Comparison of ENCODE assay signal across 8 cellular contexts in genomic region chr1:54800899-54801759, GRCh38. TPM values are rescaled to one million over a fixed set of nuclear protein-coding genes. Genes with fewer than 3 reads are reported as not detected.
A peak's percentile ranks its signal among the peaks of the same experiment; 100 is the strongest.
DNase-seq lines count a peak whose midpoint lies in the region; ATAC-seq and TF ChIP-seq lines count a peak whose summit lies in the region.

Gene TTC22, minus strand, starts transcription at chr1:54801323. Its CDS starts 160 bp downstream, at chr1:54801163.

- TF ChIP-seq CTCF in gastrocnemius medialis (IDR thresholded peaks at IDR 0.05 in 4 of 5, conservative IDR thresholded peaks at IDR 0.05 in 1 of 5): no peak

- in situ Hi-C loops in gastrocnemius medialis (cut with MboI; ENCODE audit: low sequenced_read_pairs in 4 of 4): loop anchor here in 1 of 4 donors (25.0 kb wide), 1 partner anchor 689 kb away; no protein-coding TSS in a partner anchor

- H3K27me3 Mint-ChIP-seq in activated T-helper 17 cell treated with anti-CD3 and anti-CD28 coated beads, Interleukin-2, amount 50 U/mL, for 72 hours: no peaks in the 10 kb centered on the region

- H3K27ac Mint-ChIP-seq in activated T-helper 17 cell treated with anti-CD3 and anti-CD28 coated beads, Interleukin-2, amount 50 U/mL, for 72 hours: peak within 1 kb of the TSS; percentile 90

- H3K36me3 Mint-ChIP-seq in activated T-helper 17 cell treated with anti-CD3 and anti-CD28 coated beads, Interleukin-2, amount 50 U/mL, for 72 hours (ENCODE audit: low read depth): peaks cover 3% of the 10 kb centered on the region

- no peaks in the 10 kb centered on the region for H3K9me3 Mint-ChIP-seq in activated T-helper 17 cell treated with anti-CD3 and anti-CD28 coated beads, Interleukin-2, amount 50 U/mL, for 72 hours

- H3K4me3 ChIP-seq in gastrocnemius medialis: peak within 1 kb of the TSS; percentile 15 to 41 (median 30)

- no peaks in the 10 kb centered on the region for H3K36me3 ChIP-seq in gastrocnemius medialis

- peaks cover 44% of the 10 kb centered on the region for H3K4me1 Mint-ChIP-seq in activated T-helper 17 cell treated with anti-CD3 and anti-CD28 coated beads, Interleukin-2, amount 50 U/mL, for 72 hours

- H3K4me1 ChIP-seq in gastrocnemius medialis: peaks cover 0 to 3% of the 10 kb centered on the region in 2 donors

- peaks cover 13 to 27% (median 16%) of the 10 kb centered on the region in 3 donors for H3K27me3 ChIP-seq in gastrocnemius medialis

- ATAC-seq in GM18505 (IDR thresholded peaks at IDR 0.05; ENCODE audit: unreplicated experiment) (peak; percentile 66), HG02840 (IDR thresholded peaks at IDR 0.05; ENCODE audit: low FRiP score, unreplicated experiment) (peak; percentile 80), Right ventricle myocardium inferior (no peak), gastrocnemius medialis (peak in 1 of 2 donors; percentile 53)
- peak; percentile 64 for ATAC-seq in activated T-helper 17 cell treated with anti-CD3 and anti-CD28 coated beads, Interleukin-2, amount 50 U/mL, for 72 hours (replicated peaks)

- peak within 1 kb of the TSS; percentile 86 for H3K4me3 Mint-ChIP-seq in activated T-helper 17 cell treated with anti-CD3 and anti-CD28 coated beads, Interleukin-2, amount 50 U/mL, for 72 hours

- H3K27ac ChIP-seq in gastrocnemius medialis: no peak within 1 kb of the TSS

- intact Hi-C loops in Right ventricle myocardium inferior (cut with DNase I) (no loop called here), gastrocnemius medialis (cut with DNase I; ENCODE audit: low total_unique reads) (no loop called here)

- peak; percentile 39 for TF ChIP-seq POLR2A in GM18505 (IDR thresholded peaks at IDR 0.05; ENCODE audit: borderline replicate concordance, extremely low read depth, insufficient read depth, insufficient read length)
- TF ChIP-seq POLR2A in gastrocnemius medialis (IDR thresholded peaks at IDR 0.05): no peak

- peak; percentile 64 for DNase-seq in NOMO-1 treated with DMSO at 0.1 percent for 48 hours (lab: John Stamatoyannopoulos, UW; ENCODE audit: unreplicated experiment)
- peak; percentile 81 for DNase-seq in Right ventricle myocardium inferior (ENCODE audit: missing footprints)
- DNase-seq in gastrocnemius medialis: no peak
- DNase-seq in NK-92 (lab: John Stamatoyannopoulos, UW; ENCODE audit: unreplicated experiment): no peak
- no peak for DNase-seq in ecto neural progenitor cell (ENCODE audit: low spot score)

- H3K9me3 ChIP-seq in gastrocnemius medialis: no peaks in the 10 kb centered on the region

RNA-seq across cellular contexts. Expression of gene TTC22, which starts in this region (rescaled TPM):
- total RNA-seq in activated T-helper 17 cell treated with anti-CD3 and anti-CD28 coated beads, Interleukin-2, amount 50 U/mL, for 72 hours: 10 to 100 TPM in 1 of 2 donors, 1 to 10 TPM in 1; 3.6 to 10.6 TPM
- total RNA-seq in Right ventricle myocardium inferior (not detected), gastrocnemius medialis (under 1 TPM in 3 of 4 donors, not detected in 1; 0.10 to 0.24 (median 0.13) TPM)

Comparison
In these comparisons a context has a peak if more than half of its experiments do, and no peak if none do; other contexts are left out.
1. Peak in DNase-seq in Right ventricle myocardium inferior; RNA of the gene not detected or under 1 TPM.